In the genomic region with DNA sequence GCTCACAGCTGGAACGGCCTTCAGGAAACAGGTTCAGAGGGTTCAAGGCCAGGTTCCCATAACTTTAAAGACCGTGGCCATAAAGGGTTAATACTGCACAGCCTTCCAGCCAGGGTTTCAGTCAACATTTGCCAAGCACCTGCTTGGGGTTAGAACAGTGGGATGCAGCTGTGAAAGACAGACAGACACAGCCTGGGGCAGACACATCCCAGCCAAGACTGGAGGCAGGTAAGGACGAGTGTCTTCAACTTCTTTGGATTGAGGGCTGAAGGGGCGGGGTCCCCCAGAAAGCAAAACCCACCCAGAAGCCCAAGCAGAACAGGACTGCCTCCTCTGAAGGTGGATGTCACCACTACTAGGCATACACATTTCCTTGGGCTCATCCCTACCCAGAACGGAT, we compare ENCODE assay signal across 1 cellular context.
TF ChIP-seq lines count a peak whose summit lies in the region.

No MANE protein-coding gene starts in this region.

TF ChIP-seq in H1, 55 proteins besides CTCF, POLR2A, EP300 and RAD21:
- no peak for TF ChIP-seq TAF7 (optimal IDR thresholded peaks at IDR 0.05; ENCODE audit: borderline replicate concordance, low read depth, low read length)
- TF ChIP-seq POLR2AphosphoS5 (IDR thresholded peaks at IDR 0.05; ENCODE audit: low read depth, low read length), result peak; percentile 61; the same call in 1 of the 2 replicates
TF ChIP-seq in H1: peak in this region for 1.
